In the genomic region with DNA sequence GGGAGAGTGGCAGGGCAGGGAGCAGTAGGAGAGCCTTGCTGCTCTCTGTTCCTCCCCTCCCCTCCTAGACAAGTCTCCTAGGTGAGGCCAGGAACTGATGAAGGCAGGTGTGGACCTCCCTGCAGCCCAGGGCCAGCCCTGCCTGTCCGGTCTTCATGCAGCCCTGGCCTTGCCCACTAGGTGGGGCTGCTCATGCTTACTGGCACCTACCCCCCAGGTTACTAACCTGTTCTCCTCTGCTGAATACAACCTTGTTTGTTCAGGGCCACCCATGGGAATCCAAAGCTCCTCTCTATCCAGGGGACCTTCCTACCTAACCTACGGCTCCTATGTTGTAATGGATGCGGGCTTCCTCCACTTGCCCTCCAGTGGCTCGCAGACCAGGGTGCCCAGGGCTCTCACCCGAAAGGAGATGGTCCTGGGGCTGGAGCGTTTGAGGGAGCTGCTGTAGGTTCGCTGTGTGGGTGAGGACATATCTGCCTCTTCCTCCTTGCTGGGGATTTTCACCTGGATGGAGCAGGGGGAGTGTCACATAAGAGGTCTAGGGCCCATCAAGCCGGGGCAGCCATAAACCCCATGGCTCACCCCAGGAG, we compare ENCODE assay signal across 8 cellular contexts. TPM values are rescaled to one million over a fixed set of nuclear protein-coding genes. Genes with fewer than 3 reads are reported as not detected.
DNase-seq lines count a peak whose midpoint lies in the region; ATAC-seq and TF ChIP-seq lines count a peak whose summit lies in the region.

No MANE protein-coding gene starts in this region.

- no peak overlapping the region for H3K4me2 ChIP-seq in osteoblast (ENCODE audit: insufficient read depth, low read length)

- H3K27me3 ChIP-seq in esophagus squamous epithelium (peaks cover 0 to 23% (median 0%) of the 10 kb centered on the region in 4 donors), osteoblast (ENCODE audit: insufficient read depth, low read length) (peaks cover 9% of the 10 kb centered on the region)

- no peaks in the 10 kb centered on the region for H4K20me1 ChIP-seq in osteoblast (ENCODE audit: insufficient read depth, low read length)

- H3K27ac ChIP-seq in esophagus squamous epithelium = peak overlapping the region in 1 of 4 donors; percentile 30
- H3K27ac ChIP-seq in osteoblast (ENCODE audit: low read depth, low read length) = no peak overlapping the region

- peak; percentile 64 for ATAC-seq in HG02571 (IDR thresholded peaks at IDR 0.05; ENCODE audit: unreplicated experiment)
- no peak for ATAC-seq in GM21515 (IDR thresholded peaks at IDR 0.05; ENCODE audit: unreplicated experiment)

- TF ChIP-seq POLR2A in esophagus squamous epithelium (IDR thresholded peaks at IDR 0.05) = no peak

- no peaks in the 10 kb centered on the region for H3K9me3 ChIP-seq in esophagus squamous epithelium
- H3K9me3 ChIP-seq in osteoblast (ENCODE audit: low read depth, low read length) = no peaks in the 10 kb centered on the region

- peak; percentile 30 to 85 (median 72) for TF ChIP-seq CTCF in esophagus squamous epithelium (IDR thresholded peaks at IDR 0.05)
- TF ChIP-seq CTCF in osteoblast (IDR thresholded peaks at IDR 0.05; ENCODE audit: extremely low read depth, low read depth, low read length) = peak; percentile 87

- intact Hi-C loops in esophagus squamous epithelium (cut with DNase I) = no loop called here

- 14 to 36% methylated on average over 1 to 2 of the region's 8 CpGs for WGBS in esophagus squamous epithelium, 2 donors

- H3K4me1 ChIP-seq in esophagus squamous epithelium = peaks cover 0 to 58% (median 0%) of the 10 kb centered on the region in 3 donors
- H3K4me1 ChIP-seq in osteoblast (ENCODE audit: insufficient read depth, low read length) = peaks cover 18% of the 10 kb centered on the region

- H2AFZ ChIP-seq in osteoblast (ENCODE audit: low read length) = no peak overlapping the region

- H3K36me3 ChIP-seq in esophagus squamous epithelium = peaks cover 8 to 96% (median 8%) of the 10 kb centered on the region in 3 donors
- no peaks in the 10 kb centered on the region for H3K36me3 ChIP-seq in osteoblast (ENCODE audit: insufficient read depth, low read length)

- DNase-seq in NK-92 treated with Interleukin-12 subunit alpha and Interleukin-12 subunit beta, amount 100 ng/mL, for 24 hours (lab: John Stamatoyannopoulos, UW) = peak; percentile 17
- DNase-seq in NK-92 (lab: John Stamatoyannopoulos, UW; ENCODE audit: unreplicated experiment) (no peak), NCI-H2107 (lab: John Stamatoyannopoulos, UW) (peak; percentile 79), esophagus squamous epithelium (lab: John Stamatoyannopoulos, UW) (no peak), osteoblast (ENCODE audit: insufficient read length, low spot score, missing footprints) (peak; percentile 98)
- peak; percentile 47 to 66 for DNase-seq in activated CD4-positive, alpha-beta T cell treated with anti-CD3 and anti-CD28 coated beads, Interleukin-2, amount 50 U/mL, for 48 hours

- H3K4me3 ChIP-seq in esophagus squamous epithelium = no peak overlapping the region
- H3K4me3 ChIP-seq in osteoblast (ENCODE audit: insufficient read depth, low read length) = no peak overlapping the region

- no peaks in the 10 kb centered on the region for H3K79me2 ChIP-seq in osteoblast (ENCODE audit: insufficient read depth, low read length)

RNA-seq across cellular contexts. Expression of a gene that starts 7.9 kb away (rescaled TPM):
- total RNA-seq in esophagus squamous epithelium (1 to 10 TPM; 1.3 to 6.1 (median 1.8) TPM), osteoblast (not detected in 2 replicates)

RNA-seq across cellular contexts. Expression of a gene that starts 13.7 kb away (rescaled TPM):
- total RNA-seq in esophagus squamous epithelium (100 to 1,000 TPM; 242 to 377 (median 320) TPM), osteoblast (not detected in 2 replicates)

RNA-seq across cellular contexts. Expression of a gene that starts 36.1 kb away (rescaled TPM):
- not detected for total RNA-seq in esophagus squamous epithelium
- total RNA-seq in osteoblast = not detected in 2 replicates

Comparison
In these comparisons a context has a peak if more than half of its experiments do, and no peak if none do; other contexts are left out.
1. DNase-seq: peak in NK-92 treated with Interleukin-12 subunit alpha and Interleukin-12 subunit beta, amount 100 ng/mL, for 24 hours (single experiment), NCI-H2107 (single experiment), activated CD4-positive, alpha-beta T cell treated with anti-CD3 and anti-CD28 coated beads, Interleukin-2, amount 50 U/mL, for 48 hours (2 of 2) and osteoblast (single experiment); none in NK-92 (single experiment) and esophagus squamous epithelium (single experiment).
2. RNA of a gene that starts 13.7 kb away (total RNA-seq): 242 to 377 TPM in esophagus squamous epithelium; not detected in osteoblast; every median in the first group is over 100 times any median in the second.